ENCODE assay signal across 22 cellular contexts in genomic region chr18:46434629-46435028, GRCh38.
A peak's percentile ranks its signal among the peaks of the same experiment; 100 is the strongest.
DNase-seq lines count a peak whose midpoint lies in the region; ATAC-seq, FAIRE-seq and TF ChIP-seq lines count a peak whose summit lies in the region.
"Had no signal": no experiment of that assay in that cellular context is flagged by ENCODE, and none has a peak within 500 bp of the region (broad histone marks: within the 10 kb centered on the region; RNA-seq: fewer than 3 reads in every experiment).

No MANE protein-coding gene starts in this region.

- H2AFZ ChIP-seq in H1 (ENCODE audit: low read length) = no peak overlapping the region
- H2AFZ ChIP-seq: GM23248 had no signal

- H3K4ac ChIP-seq in H1 (replicated peaks; ENCODE audit: insufficient read length, low read depth, low read length) = no peak overlapping the region

- H3K36me3 ChIP-seq in H7 (replicated peaks; ENCODE audit: control insufficient read depth, insufficient read depth, low read length) = no peaks in the 10 kb centered on the region
- H3K36me3 ChIP-seq in H1 (ENCODE audit: control insufficient read depth in 2 of 4, insufficient read depth in 4 of 4, low read length in 3 of 4) = no peaks in the 10 kb centered on the region

- no peak overlapping the region for H3K4me3 ChIP-seq in H7 (ENCODE audit: insufficient read depth, low read depth, low read length)
- no peak overlapping the region for H3K4me3 ChIP-seq in H1 (ENCODE audit: extremely low read depth in 1 of 4, insufficient read depth in 2 of 4, low read depth in 3 of 4, low read length in 4 of 4)
- H3K4me3 ChIP-seq: BLaER1, GM23248 had no signal

- peaks cover 0 to 17% (median 9%) of the 10 kb centered on the region in 4 experiments; a peak in 6 of 7 replicates for H3K4me1 ChIP-seq in H1 (replicated peaks in 1 of 4; ENCODE audit: control insufficient read depth in 3 of 4, insufficient read depth in 4 of 4, low read length in 3 of 4)
- H3K4me1 ChIP-seq: BLaER1 had no signal

- peak; percentile 19 for DNase-seq in H7
- DNase-seq in H1 (ENCODE audit: low read depth in 1 of 2, low spot score in 2 of 2) = no peak
- DNase-seq in left lobe of liver (ENCODE audit: low spot score) = peak; percentile 7
- DNase-seq in ureter (ENCODE audit: low spot score) = peak; percentile 4
- no peak for DNase-seq in NAMALWA (ENCODE audit: low spot score)
- DNase-seq in iPS-NIHi7 (ENCODE audit: extremely low spot score) = no peak
- no peak for DNase-seq in activated T-helper 2 cell treated with anti-CD3 and anti-CD28 coated beads, Interferon-gamma antibody, Interleukin-2, Interleukin-4, amounts not matched to agents 10 μg/mL and 5 μg/mL and 100 μg/mL, durations not matched to agents 14 hours and 24 hours and 36 hours (ENCODE audit: low spot score)
- DNase-seq: 8988T; CD4-positive, alpha-beta memory T cell; DMS153; DMS79; GDM1; GM23248; HFFc6 had no signal

- no peaks in the 10 kb centered on the region for H3K4me1 Mint-ChIP-seq in activated T-helper 2 cell treated with anti-CD3 and anti-CD28 coated beads, Interferon-gamma antibody, Interleukin-2, Interleukin-4, amounts not matched to agents 10 μg/mL and 5 μg/mL and 100 μg/mL, durations not matched to agents 14 hours and 24 hours and 36 hours (ENCODE audit: low read depth)
- H3K4me1 Mint-ChIP-seq: CD14-positive monocyte had no signal

- H3K9ac ChIP-seq in H1 (replicated peaks in 1 of 4; ENCODE audit: extremely low read depth in 1 of 4, low read depth in 3 of 4, low read length in 3 of 4) = no peak overlapping the region
- H3K9ac ChIP-seq: BLaER1, GM23248 had no signal

- H3K23ac ChIP-seq in H1 (ENCODE audit: insufficient read length) = no peak overlapping the region

- H4K20me1 ChIP-seq in H1 (replicated peaks in 1 of 2; ENCODE audit: control insufficient read depth in 1 of 2, insufficient read depth in 2 of 2, low read length in 2 of 2) = no peaks in the 10 kb centered on the region

- no peak for TF ChIP-seq POLR2A in H1 (IDR thresholded peaks at IDR 0.05; ENCODE audit: control extremely low read depth in 1 of 2, low read depth in 2 of 2, low read length in 2 of 2)

- H3K14ac ChIP-seq in H1 (ENCODE audit: insufficient read length) = no peak overlapping the region

- TF ChIP-seq EP300 in H1 (IDR thresholded peaks at IDR 0.05; ENCODE audit: borderline replicate concordance in 1 of 2, low read depth in 2 of 2, low read length in 2 of 2) = no peak

- peak overlapping the region; percentile 41; the same call in 1 of the 2 replicates for H2BK12ac ChIP-seq in H1 (ENCODE audit: low read depth, low read length)

- H2AK5ac ChIP-seq in H1 (ENCODE audit: low read depth, low read length) = no peak overlapping the region

- H3K4me3 Mint-ChIP-seq in activated T-helper 2 cell treated with anti-CD3 and anti-CD28 coated beads, Interferon-gamma antibody, Interleukin-2, Interleukin-4, amounts not matched to agents 10 μg/mL and 5 μg/mL and 100 μg/mL, durations not matched to agents 14 hours and 24 hours and 36 hours (ENCODE audit: low read depth) = no peak overlapping the region
- H3K4me3 Mint-ChIP-seq: CD14-positive monocyte; CD4-positive, alpha-beta memory T cell; HFFc6 had no signal

- CTCF ChIA-PET in H1 (lab: Charles Lee; ENCODE audit: partially characterized antibody) = interaction anchor here (0.7 to 4.3 kb wide), 7 partner anchors 12 to 189 kb away, joined by 3 to 33 read pairs (median 4); no protein-coding TSS in a partner anchor

- no peaks in the 10 kb centered on the region for H3K9me3 ChIP-seq in H1 (ENCODE audit: insufficient read depth in 2 of 2, low read depth in 1 of 2, low read length in 1 of 2)
- H3K9me3 ChIP-seq: BLaER1 had no signal

- TF ChIP-seq CTCF in H1 (IDR thresholded peaks at IDR 0.05; ENCODE audit: control extremely low read depth in 1 of 3, insufficient read depth in 1 of 3, low read depth in 1 of 3, low read length in 3 of 3) = no peak

- no peaks in the 10 kb centered on the region for H3K36me3 Mint-ChIP-seq in activated T-helper 2 cell treated with anti-CD3 and anti-CD28 coated beads, Interferon-gamma antibody, Interleukin-2, Interleukin-4, amounts not matched to agents 10 μg/mL and 5 μg/mL and 100 μg/mL, durations not matched to agents 14 hours and 24 hours and 36 hours (ENCODE audit: low read depth)
- H3K36me3 Mint-ChIP-seq: CD14-positive monocyte; CD4-positive, alpha-beta memory T cell had no signal

- ATAC-seq in left lobe of liver = no peak
- ATAC-seq: HCT116, HepG2 had no signal

- peaks cover 2% of the 10 kb centered on the region; the same call in 1 of the 2 replicates for H3K23me2 ChIP-seq in H1 (ENCODE audit: low read depth, low read length)

- POLR2A ChIA-PET in H1 (lab: Charles Lee; ENCODE audit: partially characterized antibody) = interaction anchor here (1.4 to 2.5 kb wide), 3 partner anchors 11 to 24 kb away, joined by 4 to 8 read pairs (median 5); no protein-coding TSS in a partner anchor

- no peaks in the 10 kb centered on the region for H3K9me3 Mint-ChIP-seq in activated T-helper 2 cell treated with anti-CD3 and anti-CD28 coated beads, Interferon-gamma antibody, Interleukin-2, Interleukin-4, amounts not matched to agents 10 μg/mL and 5 μg/mL and 100 μg/mL, durations not matched to agents 14 hours and 24 hours and 36 hours
- H3K9me3 Mint-ChIP-seq: HFFc6 had no signal

- no peak overlapping the region for H3K56ac ChIP-seq in H1 (replicated peaks; ENCODE audit: insufficient read length, low read depth, low read length)

- peaks cover 15% of the 10 kb centered on the region for H3K27me3 Mint-ChIP-seq in activated T-helper 2 cell treated with anti-CD3 and anti-CD28 coated beads, Interferon-gamma antibody, Interleukin-2, Interleukin-4, amounts not matched to agents 10 μg/mL and 5 μg/mL and 100 μg/mL, durations not matched to agents 14 hours and 24 hours and 36 hours (ENCODE audit: low read depth)

- H4K5ac ChIP-seq in H1 (ENCODE audit: insufficient read length, low read depth, low read length) = no peak overlapping the region

- peak overlapping the region; percentile 4; the same call in 1 of the 2 replicates for H2BK15ac ChIP-seq in H1 (ENCODE audit: low read length)

- H3K79me2 ChIP-seq in H1 (ENCODE audit: control insufficient read depth in 1 of 2, insufficient read depth in 2 of 2, low read length in 2 of 2) = no peaks in the 10 kb centered on the region

- WGBS in H1 (ENCODE audit: extremely low coverage in 1 of 2, insufficient coverage in 1 of 2, insufficient read length in 1 of 2, insufficient replicate concordance in 2 of 2, low coverage in 1 of 2, low lambda C conversion rate in 2 of 2, missing lambda C conversion rate in 1 of 2), 2 experiments = 95% methylated on average over 3 of the region's 3 CpGs; no CpG with 5 or more reads in 1 of the 2 experiments

- no peak overlapping the region for H3K27ac Mint-ChIP-seq in activated T-helper 2 cell treated with anti-CD3 and anti-CD28 coated beads, Interferon-gamma antibody, Interleukin-2, Interleukin-4, amounts not matched to agents 10 μg/mL and 5 μg/mL and 100 μg/mL, durations not matched to agents 14 hours and 24 hours and 36 hours
- H3K27ac Mint-ChIP-seq: CD14-positive monocyte; CD4-positive, alpha-beta memory T cell; HFFc6 had no signal

- H2BK120ac ChIP-seq in H1 (replicated peaks; ENCODE audit: low read depth, low read length) = no peak overlapping the region

- no peak for TF ChIP-seq RAD21 in H1 (IDR thresholded peaks at IDR 0.05 in 1 of 2, conservative IDR thresholded peaks at IDR 0.05 in 1 of 2; ENCODE audit: low read depth in 2 of 2, low read length in 2 of 2)

- intact Hi-C loops in activated T-helper 2 cell treated with anti-CD3 and anti-CD28 coated beads, Interferon-gamma antibody, Interleukin-2, Interleukin-4, amounts not matched to agents 10 μg/mL and 5 μg/mL and 100 μg/mL, durations not matched to agents 14 hours and 24 hours and 36 hours (cut with micrococcal nuclease) = no loop called here

- no peak overlapping the region for H3K4me2 ChIP-seq in H1 (ENCODE audit: insufficient read depth in 1 of 2, low read depth in 2 of 2, low read length in 2 of 2)
- H3K4me2 ChIP-seq: BLaER1 had no signal

- H3K18ac ChIP-seq in H1 (ENCODE audit: extremely low read depth, low read length) = no peak overlapping the region

- H2BK20ac ChIP-seq in H1 (ENCODE audit: low read length) = 0 out of 2 replicates have a peak overlapping the region, but pooled peaks have one; percentile 21

- H4K8ac ChIP-seq in H1 (ENCODE audit: extremely low read depth, insufficient read depth, low read length) = no peak overlapping the region

- no peak for FAIRE-seq in H1 (lab: Jason Lieb, UNC)
- FAIRE-seq: GM12892, GM18507, H54, HepG2, HTR-8/SVneo had no signal

- H4K91ac ChIP-seq in H1 (replicated peaks; ENCODE audit: insufficient read length, low read length) = no peak overlapping the region

- no peaks in the 10 kb centered on the region for H3K27me3 ChIP-seq in H7 (ENCODE audit: control insufficient read depth, insufficient read depth, low read length)
- H3K27me3 ChIP-seq in H1 (replicated peaks in 1 of 4; ENCODE audit: control insufficient read depth in 3 of 4, extremely low read depth in 1 of 4, insufficient read depth in 3 of 4, low read length in 3 of 4) = no peaks in the 10 kb centered on the region
- H3K27me3 ChIP-seq: BLaER1 had no signal

- no peak overlapping the region for H2BK5ac ChIP-seq in H1 (ENCODE audit: low read depth, low read length)

- H3K27ac ChIP-seq in H1 (ENCODE audit: low read depth, low read length) = no peak overlapping the region
- H3K27ac ChIP-seq: BLaER1, GM23248 had no signal

- no peaks in the 10 kb centered on the region for H3K79me1 ChIP-seq in H1 (ENCODE audit: low read depth, low read length)

TF ChIP-seq in H1, 55 proteins besides CTCF, POLR2A, EP300 and RAD21:
- TF ChIP-seq KDM1A (IDR thresholded peaks at IDR 0.05; ENCODE audit: borderline replicate concordance, low read length) (no peak), USF2 (IDR thresholded peaks at IDR 0.05; ENCODE audit: low read length) (no peak)
TF ChIP-seq in H1: peak in this region for 0.

Comparison
In these comparisons a context has a peak if more than half of its experiments do, and no peak if none do; other contexts are left out.
1. DNase-seq: peak in H7 (single experiment), left lobe of liver (single experiment) and ureter (single experiment); none in H1 (0 of 2), NAMALWA (single experiment), iPS-NIHi7 (single experiment) and activated T-helper 2 cell treated with anti-CD3 and anti-CD28 coated beads, Interferon-gamma antibody, Interleukin-2, Interleukin-4, amounts not matched to agents 10 μg/mL and 5 μg/mL and 100 μg/mL, durations not matched to agents 14 hours and 24 hours and 36 hours (single experiment).